ENCODE assay signal across 18 cellular contexts in the genomic region with DNA sequence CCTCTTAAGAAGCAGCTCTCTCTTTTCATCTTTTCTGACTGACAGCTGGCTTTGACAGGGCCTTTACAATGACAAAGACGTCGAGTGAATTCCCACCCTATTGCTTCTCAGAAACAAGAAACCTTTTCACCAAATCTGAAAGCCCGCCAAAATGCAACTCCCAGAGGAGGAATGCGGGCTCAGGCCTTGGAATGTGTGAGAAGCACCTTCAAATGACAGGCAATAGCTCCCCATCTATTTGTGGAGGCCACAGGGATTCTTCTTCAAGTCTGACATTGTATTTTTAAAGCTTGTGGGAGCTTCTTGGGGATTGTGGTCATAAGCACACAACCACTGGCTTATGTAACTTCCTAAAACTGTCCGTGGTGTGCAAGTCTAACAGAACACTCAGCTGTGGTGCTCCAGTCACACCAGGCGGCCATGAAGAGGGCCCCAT.
A peak's percentile ranks its signal among the peaks of the same experiment; 100 is the strongest.
DNase-seq lines count a peak whose midpoint lies in the region; ATAC-seq, FAIRE-seq and TF ChIP-seq lines count a peak whose summit lies in the region.
"Had no signal": no experiment of that assay in that cellular context is flagged by ENCODE, and none has a peak within 500 bp of the region (broad histone marks: within the 10 kb centered on the region; RNA-seq: fewer than 3 reads in every experiment).

No MANE protein-coding gene starts in this region.

- DNase-seq in SIG-M5 (lab: John Stamatoyannopoulos, UW) (peak; percentile 85), esophagus muscularis mucosa (ENCODE audit: extremely low spot score) (no peak), thoracic aorta (ENCODE audit: low spot score) (no peak), NCI-H526 (lab: John Stamatoyannopoulos, UW) (no peak), GM19239 (ENCODE audit: insufficient read length, low spot score) (no peak), NCI-H2081 (lab: John Stamatoyannopoulos, UW) (no peak)
- DNase-seq: activated CD8-positive, alpha-beta memory T cell treated with anti-CD3 and anti-CD28 coated beads for 24 hours; activated gamma-delta T cell treated with Interleukin-2 at 50 U/mL for 16 hours; CD4-positive, CD25-positive, alpha-beta regulatory T cell; glutamatergic neuron; GOT3; naive B cell; NCI-H2081 treated with DMSO at 0.1 percent for 48 hours; right cardiac atrium; stimulated activated naive B cell treated with anti-CD40 and anti-IgM and Interleukin-4, amounts not matched to agents 10 μg/mL and 1 μg/mL and 100 μg/mL, for 72 hours had no signal

- no peak overlapping the region for H3K9ac ChIP-seq in HUES48 (ENCODE audit: low read depth, low read length)

- H3K36me3 ChIP-seq in HUES48 (ENCODE audit: control insufficient read depth, insufficient read depth, low read length) (peaks cover 84% of the 10 kb centered on the region), esophagus muscularis mucosa (no peaks in the 10 kb centered on the region), thoracic aorta (no peaks in the 10 kb centered on the region)
- H3K36me3 ChIP-seq: SJSA1 had no signal

- H3K9me3 ChIP-seq in HUES48 (ENCODE audit: control insufficient read depth, insufficient read depth, low read length) (no peaks in the 10 kb centered on the region), esophagus muscularis mucosa (no peaks in the 10 kb centered on the region), thoracic aorta (no peaks in the 10 kb centered on the region)
- H3K9me3 ChIP-seq: SJSA1 had no signal

- no peak for TF ChIP-seq POLR2A in esophagus muscularis mucosa (IDR thresholded peaks at IDR 0.05; ENCODE audit: low read depth)

- TF ChIP-seq CTCF in esophagus muscularis mucosa (IDR thresholded peaks at IDR 0.05) (no peak), thoracic aorta (IDR thresholded peaks at IDR 0.05) (no peak)

- H3K27ac ChIP-seq in HUES48 (ENCODE audit: low read depth, low read length) = peak overlapping the region; percentile 42
- H3K27ac ChIP-seq in esophagus muscularis mucosa (replicated peaks in 1 of 4) = peak overlapping the region in 3 of 4 donors; percentile 95 to 99 (median 98)
- peak overlapping the region; percentile 1 to 17 for H3K27ac ChIP-seq in thoracic aorta
- H3K27ac ChIP-seq: SJSA1 had no signal

- no peaks in the 10 kb centered on the region for H3K27me3 ChIP-seq in HUES48 (ENCODE audit: control insufficient read depth, insufficient read depth, low read length)
- H3K27me3 ChIP-seq in esophagus muscularis mucosa = no peaks in the 10 kb centered on the region
- no peaks in the 10 kb centered on the region for H3K27me3 ChIP-seq in thoracic aorta (replicated peaks; ENCODE audit: insufficient read depth)
- H3K27me3 ChIP-seq: SJSA1 had no signal

- 64% methylated on average over 6 of the region's 6 CpGs for WGBS in esophagus muscularis mucosa

- TF ChIP-seq EP300 in esophagus muscularis mucosa (IDR thresholded peaks at IDR 0.05) = no peak

- FAIRE-seq in GM19239 (lab: Jason Lieb, UNC) = no peak

- no peak for ATAC-seq in thoracic aorta (ENCODE audit: insufficient number of reproducible peaks, low FRiP score, low read depth)
- no peak for ATAC-seq in GM21367 (IDR thresholded peaks at IDR 0.05; ENCODE audit: unreplicated experiment)
- ATAC-seq: right cardiac atrium; stimulated activated naive B cell treated with anti-CD40 and anti-IgM and Interleukin-4, amounts not matched to agents 10 μg/mL and 1 μg/mL and 100 μg/mL, for 72 hours had no signal

- no peak overlapping the region for H3K4me3 ChIP-seq in HUES48 (ENCODE audit: low read depth, low read length)
- H3K4me3 ChIP-seq in esophagus muscularis mucosa = no peak overlapping the region
- H3K4me3 ChIP-seq in thoracic aorta = no peak overlapping the region
- H3K4me3 ChIP-seq: SJSA1 had no signal

- intact Hi-C loops in esophagus muscularis mucosa (cut with DNase I) = no loop called here

- H3K4me1 ChIP-seq in HUES48 (ENCODE audit: control insufficient read depth, insufficient read depth, low read length) (peaks cover 63% of the 10 kb centered on the region), esophagus muscularis mucosa (peaks cover 4 to 100% (median 99%) of the 10 kb centered on the region in 4 donors), thoracic aorta (ENCODE audit: control insufficient read depth in 1 of 2, low read depth in 2 of 2) (peaks cover 35 to 80% of the 10 kb centered on the region in 2 donors)

Comparison
In these comparisons a context has a peak if more than half of its experiments do, and no peak if none do; other contexts are left out.
1. H3K27ac ChIP-seq: peak in every context shown above with its lines; median percentile 98 in esophagus muscularis mucosa; 42 in HUES48; 9 in thoracic aorta.